ENCODE assay signal across 23 cellular contexts in the genomic region with DNA sequence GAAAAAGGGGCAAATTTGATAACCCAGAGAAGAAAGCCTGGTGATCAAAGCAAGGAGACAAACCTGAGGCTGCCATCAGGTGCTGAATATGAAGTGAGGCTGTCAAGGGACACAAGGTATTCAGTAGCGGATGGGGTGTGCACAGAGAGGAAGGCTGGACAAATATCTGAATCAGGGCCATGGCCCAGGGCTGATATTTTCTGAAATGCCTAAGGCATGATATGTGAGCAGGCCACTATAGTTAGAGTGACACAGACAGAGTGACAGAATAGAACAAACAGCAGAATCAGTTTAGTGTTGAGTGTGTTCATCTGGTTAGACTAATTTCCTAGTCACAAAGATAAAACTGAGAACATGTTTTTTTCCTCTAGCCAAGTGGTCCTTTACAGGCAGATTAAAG. TPM values are rescaled to one million over a fixed set of nuclear protein-coding genes. Genes with fewer than 3 reads are reported as not detected.
DNase-seq lines count a peak whose midpoint lies in the region; ATAC-seq and TF ChIP-seq lines count a peak whose summit lies in the region.
"Had no signal": no experiment of that assay in that cellular context is flagged by ENCODE, and none has a peak within 500 bp of the region (broad histone marks: within the 10 kb centered on the region; RNA-seq: fewer than 3 reads in every experiment).

No MANE protein-coding gene starts in this region.

- H3K27me3 ChIP-seq in upper lobe of right lung: no peaks in the 10 kb centered on the region
- H3K27me3 ChIP-seq: suprapubic skin had no signal

- DNase-seq in DMS53 (lab: John Stamatoyannopoulos, UW) (peak; percentile 18), DMS53 treated with DMSO at 0.1 percent for 48 hours (lab: John Stamatoyannopoulos, UW; ENCODE audit: unreplicated experiment) (no peak), epithelial cell of prostate (ENCODE audit: low read depth, low spot score) (no peak), kidney tubule cell (ENCODE audit: low spot score) (peak; percentile 21), upper lobe of right lung (no peak)
- no peak for DNase-seq in stimulated activated CD4-positive, alpha-beta T cell treated with anti-CD3 and anti-CD28 coated beads, Interleukin-1b, Interleukin-23, amount 100 ng/mL, for 48 hours
- no peak for DNase-seq in activated CD4-positive, alpha-beta T cell treated with anti-CD3 and anti-CD28 coated beads for 4 hours
- DNase-seq: activated CD4-positive, alpha-beta memory T cell treated with anti-CD3 and anti-CD28 coated beads for 36 hours; activated T-cell treated with anti-CD3 and anti-CD28 coated beads, Interleukin-2, amount 50 U/mL, for 24 hours; DMS79 treated with DMSO at 0.1 percent for 48 hours; hippocampal formation; MM.1S; NCI-H1930; NCI-H446; nucleus accumbens; stimulated activated CD4-positive, alpha-beta T cell treated with anti-CD3 and anti-CD28 coated beads, Interleukin-4, amount 100 ng/mL, for 1 hour had no signal

- intact Hi-C loops in upper lobe of right lung (cut with DNase I): no loop called here

- no peaks in the 10 kb centered on the region for H3K9me3 ChIP-seq in upper lobe of right lung
- H3K9me3 ChIP-seq: suprapubic skin had no signal

- peak overlapping the region; percentile 26 for H3K27ac ChIP-seq in epithelial cell of prostate
- no peak overlapping the region for H3K27ac ChIP-seq in upper lobe of right lung
- H3K27ac ChIP-seq: 22Rv1, suprapubic skin, VCaP had no signal

- H3K36me3 ChIP-seq in upper lobe of right lung: no peaks in the 10 kb centered on the region
- H3K36me3 ChIP-seq: suprapubic skin had no signal

- H3K4me1 ChIP-seq in upper lobe of right lung: no peaks in the 10 kb centered on the region

- TF ChIP-seq CTCF in upper lobe of right lung (IDR thresholded peaks at IDR 0.05): no peak

- H3K4me3 ChIP-seq in upper lobe of right lung: no peak overlapping the region
- H3K4me3 ChIP-seq: suprapubic skin had no signal

- ATAC-seq in upper lobe of right lung (peak; percentile 31), HG03457 (IDR thresholded peaks at IDR 0.05; ENCODE audit: unreplicated experiment) (no peak)

RNA-seq across cellular contexts. Expression of a gene that starts 3.8 kb away (rescaled TPM):
- total RNA-seq in upper lobe of right lung: not detected
- total RNA-seq: activated CD4-positive, alpha-beta memory T cell treated with anti-CD3 and anti-CD28 coated beads for 36 hours; bronchial epithelial cell; mononuclear cell; suprapubic skin; T-helper 1 cell treated with Interleukin-12 subunit alpha and Interleukin-12 subunit beta and Interleukin-4 antibody, amounts not matched to agents 30 ng/mL and 1 ng/mL, for 36 hours had no signal

Comparison
In these comparisons a context has a peak if more than half of its experiments do, and no peak if none do; other contexts are left out.
1. DNase-seq: peak in DMS53 (single experiment) and kidney tubule cell (single experiment); none in DMS53 treated with DMSO at 0.1 percent for 48 hours (single experiment), epithelial cell of prostate (single experiment), upper lobe of right lung (single experiment), stimulated activated CD4-positive, alpha-beta T cell treated with anti-CD3 and anti-CD28 coated beads, Interleukin-1b, Interleukin-23, amount 100 ng/mL, for 48 hours (single experiment) and activated CD4-positive, alpha-beta T cell treated with anti-CD3 and anti-CD28 coated beads for 4 hours (0 of 2).